In genomic region chr11:71949034-71949433, GRCh38 we compare ENCODE assay signal across 2 cellular contexts.
TF ChIP-seq lines count a peak whose summit lies in the region.

No MANE protein-coding gene starts in this region.

TF ChIP-seq in A549, 52 proteins besides CTCF, POLR2A, EP300 and RAD21:
- TF ChIP-seq MAFK (IDR thresholded peaks at IDR 0.05; ENCODE audit: partially characterized antibody): no peak
- TF ChIP-seq RNF2 (IDR thresholded peaks at IDR 0.05; ENCODE audit: borderline replicate concordance, low read depth): no peak
- TF ChIP-seq RARB (CRISPR knock-in tag; IDR thresholded peaks at IDR 0.05): no peak
- no peak for TF ChIP-seq TFCP2L1 (CRISPR knock-in tag; IDR thresholded peaks at IDR 0.05)
- TF ChIP-seq, protein P1, sequence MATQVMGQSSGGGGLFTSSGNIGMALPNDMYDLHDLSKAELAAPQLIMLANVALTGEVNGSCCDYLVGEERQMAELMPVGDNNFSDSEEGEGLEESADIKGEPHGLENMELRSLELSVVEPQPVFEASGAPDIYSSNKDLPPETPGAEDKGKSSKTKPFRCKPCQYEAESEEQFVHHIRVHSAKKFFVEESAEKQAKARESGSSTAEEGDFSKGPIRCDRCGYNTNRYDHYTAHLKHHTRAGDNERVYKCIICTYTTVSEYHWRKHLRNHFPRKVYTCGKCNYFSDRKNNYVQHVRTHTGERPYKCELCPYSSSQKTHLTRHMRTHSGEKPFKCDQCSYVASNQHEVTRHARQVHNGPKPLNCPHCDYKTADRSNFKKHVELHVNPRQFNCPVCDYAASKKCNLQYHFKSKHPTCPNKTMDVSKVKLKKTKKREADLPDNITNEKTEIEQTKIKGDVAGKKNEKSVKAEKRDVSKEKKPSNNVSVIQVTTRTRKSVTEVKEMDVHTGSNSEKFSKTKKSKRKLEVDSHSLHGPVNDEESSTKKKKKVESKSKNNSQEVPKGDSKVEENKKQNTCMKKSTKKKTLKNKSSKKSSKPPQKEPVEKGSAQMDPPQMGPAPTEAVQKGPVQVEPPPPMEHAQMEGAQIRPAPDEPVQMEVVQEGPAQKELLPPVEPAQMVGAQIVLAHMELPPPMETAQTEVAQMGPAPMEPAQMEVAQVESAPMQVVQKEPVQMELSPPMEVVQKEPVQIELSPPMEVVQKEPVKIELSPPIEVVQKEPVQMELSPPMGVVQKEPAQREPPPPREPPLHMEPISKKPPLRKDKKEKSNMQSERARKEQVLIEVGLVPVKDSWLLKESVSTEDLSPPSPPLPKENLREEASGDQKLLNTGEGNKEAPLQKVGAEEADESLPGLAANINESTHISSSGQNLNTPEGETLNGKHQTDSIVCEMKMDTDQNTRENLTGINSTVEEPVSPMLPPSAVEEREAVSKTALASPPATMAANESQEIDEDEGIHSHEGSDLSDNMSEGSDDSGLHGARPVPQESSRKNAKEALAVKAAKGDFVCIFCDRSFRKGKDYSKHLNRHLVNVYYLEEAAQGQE (IDR thresholded peaks at IDR 0.05): no peak
- TF ChIP-seq, protein P2, sequence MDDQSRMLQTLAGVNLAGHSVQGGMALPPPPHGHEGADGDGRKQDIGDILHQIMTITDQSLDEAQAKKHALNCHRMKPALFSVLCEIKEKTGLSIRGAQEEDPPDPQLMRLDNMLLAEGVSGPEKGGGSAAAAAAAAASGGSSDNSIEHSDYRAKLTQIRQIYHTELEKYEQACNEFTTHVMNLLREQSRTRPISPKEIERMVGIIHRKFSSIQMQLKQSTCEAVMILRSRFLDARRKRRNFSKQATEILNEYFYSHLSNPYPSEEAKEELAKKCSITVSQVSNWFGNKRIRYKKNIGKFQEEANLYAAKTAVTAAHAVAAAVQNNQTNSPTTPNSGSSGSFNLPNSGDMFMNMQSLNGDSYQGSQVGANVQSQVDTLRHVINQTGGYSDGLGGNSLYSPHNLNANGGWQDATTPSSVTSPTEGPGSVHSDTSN (IDR thresholded peaks at IDR 0.05): no peak
- TF ChIP-seq, protein P3, sequence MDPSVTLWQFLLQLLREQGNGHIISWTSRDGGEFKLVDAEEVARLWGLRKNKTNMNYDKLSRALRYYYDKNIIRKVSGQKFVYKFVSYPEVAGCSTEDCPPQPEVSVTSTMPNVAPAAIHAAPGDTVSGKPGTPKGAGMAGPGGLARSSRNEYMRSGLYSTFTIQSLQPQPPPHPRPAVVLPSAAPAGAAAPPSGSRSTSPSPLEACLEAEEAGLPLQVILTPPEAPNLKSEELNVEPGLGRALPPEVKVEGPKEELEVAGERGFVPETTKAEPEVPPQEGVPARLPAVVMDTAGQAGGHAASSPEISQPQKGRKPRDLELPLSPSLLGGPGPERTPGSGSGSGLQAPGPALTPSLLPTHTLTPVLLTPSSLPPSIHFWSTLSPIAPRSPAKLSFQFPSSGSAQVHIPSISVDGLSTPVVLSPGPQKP (IDR thresholded peaks at IDR 0.05; ENCODE audit: low read depth, low read length): no peak
- no peak for TF ChIP-seq MYC (IDR thresholded peaks at IDR 0.05; ENCODE audit: borderline replicate concordance, low read length)
- TF ChIP-seq SREBF2 (IDR thresholded peaks at IDR 0.05): no peak

TF ChIP-seq in endothelial cell of umbilical vein, 7 proteins besides CTCF, POLR2A, EP300 and RAD21:
- TF ChIP-seq GATA2 (IDR thresholded peaks at IDR 0.05; ENCODE audit: insufficient read depth, insufficient read length, low read depth, low read length) (no peak), JUN (IDR thresholded peaks at IDR 0.05; ENCODE audit: borderline replicate concordance, insufficient read depth, insufficient read length, low read depth) (no peak), POLR2AphosphoS5 (IDR thresholded peaks at IDR 0.05; ENCODE audit: insufficient read depth, low read depth, low read length) (no peak), MAX (IDR thresholded peaks at IDR 0.05; ENCODE audit: insufficient read depth, insufficient read length) (no peak), EZH2 (IDR thresholded peaks at IDR 0.05; ENCODE audit: borderline replicate concordance, low read depth, low read length, severe bottlenecking) (no peak), MYC (IDR thresholded peaks at IDR 0.05; ENCODE audit: low read depth, low read length) (no peak), FOS (IDR thresholded peaks at IDR 0.05; ENCODE audit: borderline replicate concordance, insufficient read depth, low read length) (no peak)
TF ChIP-seq in endothelial cell of umbilical vein: peak in this region for 0.
